ENCODE assay signal across 8 cellular contexts in genomic region chr10:86411281-86411841, GRCh38. TPM values are rescaled to one million over a fixed set of nuclear protein-coding genes. Genes with fewer than 3 reads are reported as not detected.
DNase-seq lines count a peak whose midpoint lies in the region; ATAC-seq and TF ChIP-seq lines count a peak whose summit lies in the region.

No MANE protein-coding gene starts in this region.

- CTCF ChIA-PET in activated CD8-positive, alpha-beta T cell treated with anti-CD3 and anti-CD28 coated beads, Interleukin-2, amount 10 ng/mL, durations not matched to agents 7 days and 5 days (lab: Charles Lee), result interaction anchor here (1.0 to 5.8 kb wide), 5 partner anchors 10 to 174 kb away, joined by 3 to 93 read pairs (median 5); no protein-coding TSS in a partner anchor

- H3K27ac Mint-ChIP-seq in activated CD8-positive, alpha-beta T cell treated with anti-CD3 and anti-CD28 coated beads, Interleukin-2, amount 10 ng/mL, durations not matched to agents 7 days and 5 days, result peak overlapping the region; percentile 82
- peak overlapping the region; percentile 86 for H3K27ac Mint-ChIP-seq in stimulated activated naive CD8-positive, alpha-beta T cell treated with anti-CD3 and anti-CD28 coated beads, Interleukin-15, Interleukin-2, amounts not matched to agents 100 ng/mL and 50 ng/mL, for 24 hours

- peaks cover 9% of the 10 kb centered on the region for H3K36me3 Mint-ChIP-seq in activated CD8-positive, alpha-beta T cell treated with anti-CD3 and anti-CD28 coated beads, Interleukin-2, amount 10 ng/mL, durations not matched to agents 7 days and 5 days (ENCODE audit: low read depth)
- peaks cover 8% of the 10 kb centered on the region for H3K36me3 Mint-ChIP-seq in stimulated activated naive CD8-positive, alpha-beta T cell treated with anti-CD3 and anti-CD28 coated beads, Interleukin-15, Interleukin-2, amounts not matched to agents 100 ng/mL and 50 ng/mL, for 24 hours (ENCODE audit: low read depth)

- H3K4me3 ChIP-seq in heart right ventricle, result peak overlapping the region in 1 of 10 donors; percentile 7

- H3K36me3 ChIP-seq in heart right ventricle, result no peaks in the 10 kb centered on the region

- ATAC-seq in GM18868 (IDR thresholded peaks at IDR 0.05; ENCODE audit: unreplicated experiment) (peak; percentile 37), HG03378 (IDR thresholded peaks at IDR 0.05; ENCODE audit: unreplicated experiment) (peak; percentile 56), heart right ventricle (peak; percentile 74 to 88 (median 82))
- ATAC-seq in activated CD8-positive, alpha-beta T cell treated with anti-CD3 and anti-CD28 coated beads, Interleukin-2, amount 10 ng/mL, durations not matched to agents 7 days and 5 days, result peak; percentile 76

- POLR2A ChIA-PET in activated CD8-positive, alpha-beta T cell treated with anti-CD3 and anti-CD28 coated beads, Interleukin-2, amount 10 ng/mL, durations not matched to agents 7 days and 5 days (lab: Charles Lee), result interaction anchor here (1.3 to 5.4 kb wide), 3 partner anchors 9 to 39 kb away, joined by 3 to 136 read pairs (median 6); no protein-coding TSS in a partner anchor

- no peak for TF ChIP-seq CTCF in heart right ventricle (IDR thresholded peaks at IDR 0.05)

- peaks cover 0 to 42% (median 18%) of the 10 kb centered on the region in 9 donors for H3K4me1 ChIP-seq in heart right ventricle

- 24 to 43% methylated on average over 7 of the region's 7 CpGs for WGBS in heart right ventricle, 2 donors

- no peaks in the 10 kb centered on the region for H3K27me3 Mint-ChIP-seq in activated CD8-positive, alpha-beta T cell treated with anti-CD3 and anti-CD28 coated beads, Interleukin-2, amount 10 ng/mL, durations not matched to agents 7 days and 5 days (ENCODE audit: low read depth)
- H3K27me3 Mint-ChIP-seq in stimulated activated naive CD8-positive, alpha-beta T cell treated with anti-CD3 and anti-CD28 coated beads, Interleukin-15, Interleukin-2, amounts not matched to agents 100 ng/mL and 50 ng/mL, for 24 hours, result no peaks in the 10 kb centered on the region

- H3K4me1 Mint-ChIP-seq in activated CD8-positive, alpha-beta T cell treated with anti-CD3 and anti-CD28 coated beads, Interleukin-2, amount 10 ng/mL, durations not matched to agents 7 days and 5 days (ENCODE audit: low read depth), result peaks cover 51% of the 10 kb centered on the region
- H3K4me1 Mint-ChIP-seq in stimulated activated naive CD8-positive, alpha-beta T cell treated with anti-CD3 and anti-CD28 coated beads, Interleukin-15, Interleukin-2, amounts not matched to agents 100 ng/mL and 50 ng/mL, for 24 hours (ENCODE audit: low read depth), result peaks cover 54% of the 10 kb centered on the region

- intact Hi-C loops in heart right ventricle (cut with DNase I), result no loop called here

- DNase-seq in AG08395 (ENCODE audit: low spot score), result peak; percentile 72
- DNase-seq in activated CD8-positive, alpha-beta T cell treated with anti-CD3 and anti-CD28 coated beads, Interleukin-2, amount 10 ng/mL, durations not matched to agents 7 days and 5 days, result peak; percentile 62
- peak in 1 of 2 donors; percentile 26 for DNase-seq in heart right ventricle
- DNase-seq in NCI-H446 treated with DMSO at 0.1 percent for 48 hours (lab: John Stamatoyannopoulos, UW), result no peak
- no peak for DNase-seq in activated CD4-positive, CD25-positive, alpha-beta regulatory T cell (lab: John Stamatoyannopoulos, UW)

- H3K27ac ChIP-seq in heart right ventricle, result peak overlapping the region in 5 of 10 donors; percentile 12 to 74 (median 31)

- H3K9me3 Mint-ChIP-seq in activated CD8-positive, alpha-beta T cell treated with anti-CD3 and anti-CD28 coated beads, Interleukin-2, amount 10 ng/mL, durations not matched to agents 7 days and 5 days (ENCODE audit: insufficient read depth), result no peaks in the 10 kb centered on the region
- H3K9me3 Mint-ChIP-seq in stimulated activated naive CD8-positive, alpha-beta T cell treated with anti-CD3 and anti-CD28 coated beads, Interleukin-15, Interleukin-2, amounts not matched to agents 100 ng/mL and 50 ng/mL, for 24 hours, result peaks cover 7% of the 10 kb centered on the region

- peaks cover 0 to 7% (median 0%) of the 10 kb centered on the region in 11 donors for H3K9me3 ChIP-seq in heart right ventricle

- no peaks in the 10 kb centered on the region for H3K27me3 ChIP-seq in heart right ventricle

- peak overlapping the region; percentile 72 for H3K4me3 Mint-ChIP-seq in activated CD8-positive, alpha-beta T cell treated with anti-CD3 and anti-CD28 coated beads, Interleukin-2, amount 10 ng/mL, durations not matched to agents 7 days and 5 days
- peak overlapping the region; percentile 64 for H3K4me3 Mint-ChIP-seq in stimulated activated naive CD8-positive, alpha-beta T cell treated with anti-CD3 and anti-CD28 coated beads, Interleukin-15, Interleukin-2, amounts not matched to agents 100 ng/mL and 50 ng/mL, for 24 hours

RNA-seq across cellular contexts. Expression of gene GRID1, which starts 44.8 kb away (rescaled TPM):
- total RNA-seq in activated CD8-positive, alpha-beta T cell treated with anti-CD3 and anti-CD28 coated beads, Interleukin-2, amount 10 ng/mL, durations not matched to agents 7 days and 5 days, result not detected
- total RNA-seq in heart right ventricle, result 1 to 10 TPM in 9 of 10 donors, under 1 TPM in 1; 0.77 to 3.4 (median 1.9) TPM
- 1 to 10 TPM in 1 of 2 donors, under 1 TPM in 1; 0.44 to 1.2 TPM for polyA plus RNA-seq in heart right ventricle

Comparison
In these comparisons a context has a peak if more than half of its experiments do, and no peak if none do; other contexts are left out.
1. DNase-seq: peak in AG08395 (single experiment) and activated CD8-positive, alpha-beta T cell treated with anti-CD3 and anti-CD28 coated beads, Interleukin-2, amount 10 ng/mL, durations not matched to agents 7 days and 5 days (single experiment); none in NCI-H446 treated with DMSO at 0.1 percent for 48 hours (single experiment) and activated CD4-positive, CD25-positive, alpha-beta regulatory T cell (0 of 4).
2. Peak in every context shown above with its lines, with median percentiles within 50 percentile points of each other: ATAC-seq.